Comparison of ENCODE assay signal across 8 cellular contexts in the genomic region with DNA sequence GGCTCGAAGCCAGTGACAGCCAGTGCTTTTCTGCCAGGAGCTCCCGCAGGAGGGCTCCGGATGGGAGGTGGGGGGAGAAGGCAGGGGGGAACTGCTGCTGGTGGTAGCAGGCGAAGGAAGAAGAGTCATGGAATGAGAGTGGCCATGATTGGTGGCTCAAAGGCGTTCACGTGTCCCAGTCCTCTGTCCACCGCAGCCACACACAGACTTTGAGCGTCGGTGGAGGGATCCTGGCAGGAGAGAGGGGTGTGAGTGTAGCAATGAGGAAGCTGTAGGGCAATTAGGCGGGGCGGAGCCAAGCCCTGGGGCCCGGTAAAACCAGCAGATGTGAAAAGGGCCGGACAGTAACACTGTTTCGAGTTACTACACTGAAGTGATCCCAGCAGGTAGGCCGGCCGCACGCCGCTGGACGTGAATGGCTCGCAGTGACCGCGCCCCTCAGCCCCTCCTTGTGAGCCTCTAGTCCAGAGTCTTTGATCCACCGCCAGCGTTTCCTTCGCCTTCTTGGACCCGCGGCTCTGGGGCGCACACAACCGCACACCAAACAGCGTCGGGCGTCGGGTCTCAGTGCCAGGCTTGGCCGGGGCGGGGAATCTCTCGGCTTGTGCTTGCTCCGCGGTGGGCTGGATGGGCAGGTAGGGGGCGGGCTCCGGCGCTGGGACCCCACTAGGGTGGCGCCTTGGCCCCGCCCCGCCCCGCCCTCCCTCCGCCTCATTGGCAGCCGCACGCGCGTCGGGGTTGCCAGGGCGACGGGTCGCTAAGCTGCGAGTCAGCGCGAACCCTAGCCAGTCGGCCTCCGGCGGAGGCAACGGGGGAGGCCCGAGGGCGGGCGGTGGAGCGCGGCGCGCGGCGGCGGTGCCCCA. TPM values are rescaled to one million over a fixed set of nuclear protein-coding genes. Genes with fewer than 3 reads are reported as not detected.
DNase-seq lines count a peak whose midpoint lies in the region; ATAC-seq and TF ChIP-seq lines count a peak whose summit lies in the region.

A gene (plus strand): TSS at position 788 of the 863 bp plus-strand sequence. CDS start 250 bp downstream, outside the sequence.

- no peak within 1 kb of the TSS for H3K27ac Mint-ChIP-seq in CD4-positive, alpha-beta T cell
- no peak within 1 kb of the TSS for H3K27ac Mint-ChIP-seq in neural progenitor cell

- CTCF ChIA-PET in CD4-positive, alpha-beta T cell (lab: Charles Lee), result interaction anchor here (0.7 kb wide), 1 partner anchor 26 kb away, joined by 3 read pairs; no protein-coding TSS in a partner anchor

- no peaks in the 10 kb centered on the region for H3K9me3 ChIP-seq in CD4-positive, alpha-beta T cell (ENCODE audit: control insufficient read depth, low read length)
- no peaks in the 10 kb centered on the region for H3K9me3 ChIP-seq in effector memory CD4-positive, alpha-beta T cell (ENCODE audit: control insufficient read depth, low read length)
- H3K9me3 ChIP-seq in neural progenitor cell (ENCODE audit: low read depth), result no peaks in the 10 kb centered on the region

- peak within 1 kb of the TSS; percentile 58 for H3K4me3 Mint-ChIP-seq in CD4-positive, alpha-beta T cell
- H3K4me3 Mint-ChIP-seq in neural progenitor cell, result peak within 1 kb of the TSS; percentile 87

- H3K9me3 Mint-ChIP-seq in CD4-positive, alpha-beta T cell, result no peaks in the 10 kb centered on the region
- no peaks in the 10 kb centered on the region for H3K9me3 Mint-ChIP-seq in neural progenitor cell

- H3F3A ChIP-seq in neural progenitor cell (ENCODE audit: low read depth), result peaks cover 27% of the 10 kb centered on the region

- 2% methylated on average over 71 of the region's 71 CpGs for WGBS in urinary bladder

- H3K27me3 ChIP-seq in CD4-positive, alpha-beta T cell (ENCODE audit: control insufficient read depth, insufficient read depth, low read length), result peaks cover 54% of the 10 kb centered on the region
- H3K27me3 ChIP-seq in effector memory CD4-positive, alpha-beta T cell (replicated peaks; ENCODE audit: control insufficient read depth, insufficient read depth, low read length, poor library complexity, severe bottlenecking), result peaks cover 29% of the 10 kb centered on the region
- H3K27me3 ChIP-seq in neural progenitor cell, result peaks cover 68% of the 10 kb centered on the region

- H3K4me2 ChIP-seq in neural progenitor cell, result peak within 1 kb of the TSS; percentile 78

- no peaks in the 10 kb centered on the region for H3K36me3 ChIP-seq in effector memory CD4-positive, alpha-beta T cell (ENCODE audit: control insufficient read depth, insufficient read depth, low read length)
- H3K36me3 ChIP-seq in neural progenitor cell (no peaks in the 10 kb centered on the region), urinary bladder (ENCODE audit: insufficient read depth) (no peaks in the 10 kb centered on the region)

- peaks cover 14% of the 10 kb centered on the region for H3K4me1 ChIP-seq in effector memory CD4-positive, alpha-beta T cell (ENCODE audit: control insufficient read depth, insufficient read depth, low read length, poor library complexity, severe bottlenecking)
- H3K4me1 ChIP-seq in neural progenitor cell (peaks cover 35% of the 10 kb centered on the region), urinary bladder (ENCODE audit: insufficient read depth) (no peaks in the 10 kb centered on the region)

- DNase-seq in CD4-positive, alpha-beta T cell, result peak in 2 of 10 experiments; percentile 9 to 11
- DNase-seq in HuH-7 (ENCODE audit: low spot score) (peak; percentile 94), SW480 (ENCODE audit: low spot score) (peak; percentile 85), neural progenitor cell (ENCODE audit: low spot score) (peak; percentile 96), 8988T (no peak)
- no peak for DNase-seq in effector memory CD4-positive, alpha-beta T cell

- peak within 1 kb of the TSS; percentile 96 for H2AFZ ChIP-seq in neural progenitor cell (replicated peaks)

- TF ChIP-seq CTCF in CD4-positive, alpha-beta T cell (IDR thresholded peaks at IDR 0.05), result no peak
- TF ChIP-seq CTCF in neural progenitor cell (IDR thresholded peaks at IDR 0.05), result peak; percentile 17

- H3K79me2 ChIP-seq in neural progenitor cell (ENCODE audit: low read depth), result no peaks in the 10 kb centered on the region

- H4K20me1 ChIP-seq in neural progenitor cell (ENCODE audit: low read depth), result peaks cover 18% of the 10 kb centered on the region

- POLR2A ChIA-PET in CD4-positive, alpha-beta T cell (lab: Charles Lee), result no interaction called here

- peaks cover 7% of the 10 kb centered on the region for H3K4me1 Mint-ChIP-seq in CD4-positive, alpha-beta T cell (ENCODE audit: low read depth)
- H3K4me1 Mint-ChIP-seq in neural progenitor cell, result peaks cover 71% of the 10 kb centered on the region

- H3K27me3 Mint-ChIP-seq in CD4-positive, alpha-beta T cell, result peaks cover 54% of the 10 kb centered on the region
- peaks cover 20% of the 10 kb centered on the region for H3K27me3 Mint-ChIP-seq in neural progenitor cell (ENCODE audit: insufficient read depth, low read depth)

- peak within 1 kb of the TSS; percentile 42 for H3K4me3 ChIP-seq in effector memory CD4-positive, alpha-beta T cell (ENCODE audit: insufficient read depth, low read depth, low read length, poor library complexity, severe bottlenecking)
- peak within 1 kb of the TSS; percentile 46 for H3K4me3 ChIP-seq in neural progenitor cell
- peak within 1 kb of the TSS; percentile 14 for H3K4me3 ChIP-seq in urinary bladder (ENCODE audit: low read depth, low read length)

- no peak within 1 kb of the TSS for H3K27ac ChIP-seq in CD4-positive, alpha-beta T cell (ENCODE audit: low read depth, low read length)
- H3K27ac ChIP-seq in effector memory CD4-positive, alpha-beta T cell (ENCODE audit: insufficient read depth, low read length, poor library complexity, severe bottlenecking), result no peak within 1 kb of the TSS
- H3K27ac ChIP-seq in neural progenitor cell, result no peak within 1 kb of the TSS
- no peak within 1 kb of the TSS for H3K27ac ChIP-seq in urinary bladder (ENCODE audit: low read depth)

- ATAC-seq in CD4-positive, alpha-beta T cell (ENCODE audit: poor library complexity), result no peak
- no peak for ATAC-seq in GM18502 (IDR thresholded peaks at IDR 0.05; ENCODE audit: poor library complexity, unreplicated experiment)

- H3K9ac ChIP-seq in neural progenitor cell, result no peak within 1 kb of the TSS

- no peaks in the 10 kb centered on the region for H3K36me3 Mint-ChIP-seq in CD4-positive, alpha-beta T cell (ENCODE audit: low read depth)
- H3K36me3 Mint-ChIP-seq in neural progenitor cell, result no peaks in the 10 kb centered on the region

- intact Hi-C loops in CD4-positive, alpha-beta T cell (cut with DNase I, micrococcal nuclease), result no loop called here

RNA-seq across cellular contexts. Expression of the gene that starts here (rescaled TPM):
- total RNA-seq in CD4-positive, alpha-beta T cell, result not detected
- total RNA-seq in neural progenitor cell (ENCODE audit: low replicate concordance) (0.74 TPM in 1 of 2 replicates, not detected in the other), urinary bladder (not detected)
- 2.7 TPM for polyA plus RNA-seq in urinary bladder

Comparison
In these comparisons a context has a peak if more than half of its experiments do, and no peak if none do; other contexts are left out.
1. Peak in DNase-seq, H3K4me3 ChIP-seq and H3K4me2 ChIP-seq in neural progenitor cell; RNA of the gene not detected or under 1 TPM.
2. DNase-seq: peak in HuH-7 (single experiment) and SW480 (single experiment); none in effector memory CD4-positive, alpha-beta T cell (0 of 3) and 8988T (single experiment).
3. Peak in every context shown above with its lines, with median percentiles within 50 percentile points of each other: H3K4me3 ChIP-seq.